Comparison of ENCODE assay signal across 8 cellular contexts in genomic region chr2:241950878-241951331, GRCh38.
A peak's percentile ranks its signal among the peaks of the same experiment; 100 is the strongest.
DNase-seq lines count a peak whose midpoint lies in the region; ATAC-seq and TF ChIP-seq lines count a peak whose summit lies in the region.

No MANE protein-coding gene starts in this region.

- no peaks in the 10 kb centered on the region for H3K27me3 ChIP-seq in Peyer's patch
- peaks cover 6% of the 10 kb centered on the region for H3K27me3 ChIP-seq in suprapubic skin

- H3K4me1 ChIP-seq in Peyer's patch, result peaks cover 0 to 8% (median 2%) of the 10 kb centered on the region in 4 donors
- H3K4me1 ChIP-seq in suprapubic skin, result peaks cover 3% of the 10 kb centered on the region

- H3K9me3 ChIP-seq in Peyer's patch, result no peaks in the 10 kb centered on the region
- no peaks in the 10 kb centered on the region for H3K9me3 ChIP-seq in suprapubic skin

- TF ChIP-seq EP300 in suprapubic skin (IDR thresholded peaks at IDR 0.05), result no peak

- no peak for ATAC-seq in GM18909 (IDR thresholded peaks at IDR 0.05; ENCODE audit: poor library complexity, unreplicated experiment)

- WGBS in suprapubic skin, result 2% methylated on average over 7 of the region's 26 CpGs

- H3K36me3 ChIP-seq in Peyer's patch, result no peaks in the 10 kb centered on the region
- no peaks in the 10 kb centered on the region for H3K36me3 ChIP-seq in suprapubic skin

- no peak for TF ChIP-seq POLR2A in Peyer's patch (IDR thresholded peaks at IDR 0.05)
- TF ChIP-seq POLR2A in suprapubic skin (IDR thresholded peaks at IDR 0.05), result no peak

- peak; percentile 68 for DNase-seq in COLO668 (lab: John Stamatoyannopoulos, UW; ENCODE audit: unreplicated experiment)
- peak; percentile 79 for DNase-seq in HPDE6-E6E7 (ENCODE audit: extremely low spot score)
- peak; percentile 71 to 88 (median 81) for DNase-seq in Peyer's patch
- DNase-seq in activated T-helper 1 cell treated with anti-CD3 and anti-CD28 coated beads, Interleukin-2, amount 50 U/mL, for 16 hours (ENCODE audit: low read depth in 1 of 2, low spot score in 1 of 2), result peak; percentile 35
- peak; percentile 41 to 85 for DNase-seq in foreskin fibroblast
- peak; percentile 34 for DNase-seq in occipital lobe (lab: John Stamatoyannopoulos, UW)
- DNase-seq in suprapubic skin (ENCODE audit: low spot score in 2 of 2), result peak; percentile 84

- H3K27ac ChIP-seq in Peyer's patch (no peak overlapping the region), suprapubic skin (no peak overlapping the region)

- H3K4me3 ChIP-seq in Peyer's patch (no peak overlapping the region), foreskin fibroblast (ENCODE audit: low read depth in 1 of 2, low read length in 2 of 2) (peak overlapping the region in 1 of 2 donors; percentile 15), suprapubic skin (no peak overlapping the region)

- TF ChIP-seq CTCF in Peyer's patch (IDR thresholded peaks at IDR 0.05) (peak; percentile 45 to 92 (median 85)), foreskin fibroblast (IDR thresholded peaks at IDR 0.05; ENCODE audit: low read depth, low read length) (peak; percentile 91), suprapubic skin (IDR thresholded peaks at IDR 0.05) (peak; percentile 68 to 92)

Comparison
In these comparisons a context has a peak if more than half of its experiments do, and no peak if none do; other contexts are left out.
1. DNase-seq: peak in every context shown above with its lines; median percentile 84 in suprapubic skin; 81 in Peyer's patch; 79 in HPDE6-E6E7; 68 in COLO668; 63 in foreskin fibroblast; 35 in activated T-helper 1 cell treated with anti-CD3 and anti-CD28 coated beads, Interleukin-2, amount 50 U/mL, for 16 hours; 34 in occipital lobe.